ENCODE assay signal across 8 cellular contexts in genomic region chr10:22316286-22317120, GRCh38. TPM values are rescaled to one million over a fixed set of nuclear protein-coding genes. Genes with fewer than 3 reads are reported as not detected.
DNase-seq lines count a peak whose midpoint lies in the region; ATAC-seq and TF ChIP-seq lines count a peak whose summit lies in the region.

Gene COMMD3, plus strand, starts transcription at chr10:22316388. Its CDS starts 30 bp downstream, at chr10:22316418.

- H3K27ac ChIP-seq in neural progenitor cell (no peak within 1 kb of the TSS), thymus (ENCODE audit: low read depth) (peak within 1 kb of the TSS; percentile 95)

- TF ChIP-seq EP300 in Ishikawa (IDR thresholded peaks at IDR 0.05; ENCODE audit: borderline replicate concordance): no peak

- H3K36me3 ChIP-seq in neural progenitor cell (no peaks in the 10 kb centered on the region), thymus (ENCODE audit: control insufficient read depth, insufficient read depth) (no peaks in the 10 kb centered on the region)

- DNase-seq in EL: peak; percentile 87
- peak; percentile 72 for DNase-seq in SHP77 treated with DMSO at 0.1 percent for 48 hours (lab: John Stamatoyannopoulos, UW)
- DNase-seq in activated naive CD4-positive, alpha-beta T cell treated with Interleukin-2 at 50 U/mL for 16 hours: peak; percentile 82
- DNase-seq in foreskin melanocyte: peak; percentile 80
- DNase-seq in neural progenitor cell (ENCODE audit: low spot score): peak; percentile 95

- peak; percentile 60 for ATAC-seq in GM21576 (IDR thresholded peaks at IDR 0.05; ENCODE audit: unreplicated experiment)

- peaks cover 33% of the 10 kb centered on the region for H3K4me1 Mint-ChIP-seq in neural progenitor cell

- H3K4me1 ChIP-seq in neural progenitor cell (peaks cover 17% of the 10 kb centered on the region), thymus (ENCODE audit: control insufficient read depth, insufficient read depth, low read length) (no peaks in the 10 kb centered on the region)

- peaks cover 32% of the 10 kb centered on the region for H4K20me1 ChIP-seq in neural progenitor cell (ENCODE audit: low read depth)

- under 1% methylated on average over 64 of the region's 64 CpGs for WGBS in thymus

- H3K79me2 ChIP-seq in neural progenitor cell (ENCODE audit: low read depth): no peaks in the 10 kb centered on the region

- H3K4me3 ChIP-seq in neural progenitor cell: peak within 1 kb of the TSS; percentile 70
- peak within 1 kb of the TSS; percentile 97 for H3K4me3 ChIP-seq in thymus (ENCODE audit: low read length)

- peaks cover 2% of the 10 kb centered on the region for H3K9me3 Mint-ChIP-seq in neural progenitor cell

- H3K27me3 ChIP-seq in neural progenitor cell: peaks cover 77% of the 10 kb centered on the region
- peaks cover 21% of the 10 kb centered on the region for H3K27me3 ChIP-seq in thymus (ENCODE audit: control insufficient read depth, insufficient read depth)

- no peaks in the 10 kb centered on the region for H3K9me3 ChIP-seq in neural progenitor cell (ENCODE audit: low read depth)
- no peaks in the 10 kb centered on the region for H3K9me3 ChIP-seq in thymus (ENCODE audit: control insufficient read depth)

- H3K36me3 Mint-ChIP-seq in neural progenitor cell: no peaks in the 10 kb centered on the region

- 0 out of 2 replicates have a peak, but pooled peaks have one; percentile 0 for TF ChIP-seq RAD21 in Ishikawa (IDR thresholded peaks at IDR 0.05; ENCODE audit: low read depth)

- no peak within 1 kb of the TSS for H3K9ac ChIP-seq in neural progenitor cell

- H3K27ac Mint-ChIP-seq in neural progenitor cell: peak within 1 kb of the TSS; percentile 81

- no peak for TF ChIP-seq CTCF in neural progenitor cell (IDR thresholded peaks at IDR 0.05)

- peaks cover 27% of the 10 kb centered on the region for H3K27me3 Mint-ChIP-seq in neural progenitor cell (ENCODE audit: insufficient read depth, low read depth)

- peak within 1 kb of the TSS; percentile 96 for H3K4me3 Mint-ChIP-seq in neural progenitor cell

- peak within 1 kb of the TSS; percentile 90 for H3K4me2 ChIP-seq in neural progenitor cell

- peak within 1 kb of the TSS; percentile 94 for H2AFZ ChIP-seq in neural progenitor cell (replicated peaks)

- peaks cover 42% of the 10 kb centered on the region for H3F3A ChIP-seq in neural progenitor cell (ENCODE audit: low read depth)

TF ChIP-seq in Ishikawa, 13 proteins besides CTCF, POLR2A, EP300 and RAD21:
- TF ChIP-seq USF1 (IDR thresholded peaks at IDR 0.05) (peak; percentile 95), TAF1 (IDR thresholded peaks at IDR 0.05; ENCODE audit: low read depth) (peak; percentile 86), MAX (IDR thresholded peaks at IDR 0.05) (peak; percentile 82), FOXM1 (IDR thresholded peaks at IDR 0.05; ENCODE audit: borderline replicate concordance, low read depth) (no peak), TCF12 (IDR thresholded peaks at IDR 0.05; ENCODE audit: low read depth) (0 out of 2 replicates have a peak, but pooled peaks have one; percentile 33), CEBPB (IDR thresholded peaks at IDR 0.05) (no peak), YY1 (IDR thresholded peaks at IDR 0.05; ENCODE audit: low read depth) (peak; percentile 78)

RNA-seq across cellular contexts. Expression of gene COMMD3, which starts in this region (rescaled TPM):
- 13.6 and 16.3 TPM in 2 replicates for total RNA-seq in neural progenitor cell (ENCODE audit: low replicate concordance)
- 132 TPM for polyA plus RNA-seq in thymus
